ENCODE assay signal across 2 cellular contexts in the genomic region with DNA sequence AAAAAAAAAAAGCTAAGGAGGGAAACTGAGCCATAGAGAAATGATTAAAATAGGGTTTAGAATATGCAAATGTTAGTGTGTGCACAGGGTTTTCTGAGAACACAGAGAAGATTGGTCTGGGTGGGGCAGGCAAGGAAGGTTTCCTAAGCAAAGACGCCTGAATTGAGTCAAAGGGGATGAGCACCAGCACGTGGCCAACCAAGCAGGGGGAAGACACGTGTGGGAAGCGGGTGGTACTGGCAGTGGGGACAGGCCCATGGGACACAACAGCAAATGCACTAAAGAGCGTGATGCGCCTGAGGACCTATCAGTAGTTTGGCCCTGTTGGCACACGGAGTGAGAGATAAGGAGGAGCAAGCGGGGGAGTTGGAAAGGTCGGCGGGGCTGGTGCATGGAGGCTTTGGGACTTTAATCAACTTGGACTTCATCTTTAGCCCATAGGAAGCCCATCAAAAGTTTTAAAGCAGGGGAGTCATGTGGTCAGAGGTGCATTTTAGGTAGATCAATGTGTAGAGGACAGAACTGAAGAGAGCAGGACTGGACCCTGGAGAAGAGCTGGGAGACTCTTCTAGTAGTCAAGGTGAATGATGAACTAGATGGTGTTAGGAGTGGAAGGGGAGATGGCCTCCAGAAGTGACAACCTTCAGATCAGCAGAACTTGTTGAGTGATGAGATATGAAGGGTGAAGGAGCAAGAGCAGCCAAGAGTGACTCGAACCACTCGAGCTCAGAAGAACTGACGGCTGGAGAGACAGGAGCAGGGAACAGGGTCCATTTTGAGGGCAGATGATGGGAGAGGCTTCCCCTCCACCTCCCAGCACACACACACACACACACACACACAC.
TF ChIP-seq lines count a peak whose summit lies in the region.

No MANE protein-coding gene starts in this region.

TF ChIP-seq in IMR-90, 13 proteins besides CTCF, POLR2A, EP300 and RAD21:
- TF ChIP-seq CHD1 (IDR thresholded peaks at IDR 0.05; ENCODE audit: low read depth, low read length): no peak
- TF ChIP-seq CEBPB (IDR thresholded peaks at IDR 0.05; ENCODE audit: low read depth, low read length): no peak
- no peak for TF ChIP-seq MAZ (IDR thresholded peaks at IDR 0.05; ENCODE audit: borderline replicate concordance, low read depth, low read length)

TF ChIP-seq in K562, 482 proteins besides CTCF, POLR2A, EP300 and RAD21 (continues in another document):
- TF ChIP-seq BHLHE40 (IDR thresholded peaks at IDR 0.05; ENCODE audit: low read length): peak; percentile 38; the same call in 1 of the 2 replicates
- TF ChIP-seq, protein P1, sequence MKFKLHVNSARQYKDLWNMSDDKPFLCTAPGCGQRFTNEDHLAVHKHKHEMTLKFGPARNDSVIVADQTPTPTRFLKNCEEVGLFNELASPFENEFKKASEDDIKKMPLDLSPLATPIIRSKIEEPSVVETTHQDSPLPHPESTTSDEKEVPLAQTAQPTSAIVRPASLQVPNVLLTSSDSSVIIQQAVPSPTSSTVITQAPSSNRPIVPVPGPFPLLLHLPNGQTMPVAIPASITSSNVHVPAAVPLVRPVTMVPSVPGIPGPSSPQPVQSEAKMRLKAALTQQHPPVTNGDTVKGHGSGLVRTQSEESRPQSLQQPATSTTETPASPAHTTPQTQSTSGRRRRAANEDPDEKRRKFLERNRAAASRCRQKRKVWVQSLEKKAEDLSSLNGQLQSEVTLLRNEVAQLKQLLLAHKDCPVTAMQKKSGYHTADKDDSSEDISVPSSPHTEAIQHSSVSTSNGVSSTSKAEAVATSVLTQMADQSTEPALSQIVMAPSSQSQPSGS (CRISPR knock-in tag; IDR thresholded peaks at IDR 0.05): no peak
- TF ChIP-seq, protein P2, sequence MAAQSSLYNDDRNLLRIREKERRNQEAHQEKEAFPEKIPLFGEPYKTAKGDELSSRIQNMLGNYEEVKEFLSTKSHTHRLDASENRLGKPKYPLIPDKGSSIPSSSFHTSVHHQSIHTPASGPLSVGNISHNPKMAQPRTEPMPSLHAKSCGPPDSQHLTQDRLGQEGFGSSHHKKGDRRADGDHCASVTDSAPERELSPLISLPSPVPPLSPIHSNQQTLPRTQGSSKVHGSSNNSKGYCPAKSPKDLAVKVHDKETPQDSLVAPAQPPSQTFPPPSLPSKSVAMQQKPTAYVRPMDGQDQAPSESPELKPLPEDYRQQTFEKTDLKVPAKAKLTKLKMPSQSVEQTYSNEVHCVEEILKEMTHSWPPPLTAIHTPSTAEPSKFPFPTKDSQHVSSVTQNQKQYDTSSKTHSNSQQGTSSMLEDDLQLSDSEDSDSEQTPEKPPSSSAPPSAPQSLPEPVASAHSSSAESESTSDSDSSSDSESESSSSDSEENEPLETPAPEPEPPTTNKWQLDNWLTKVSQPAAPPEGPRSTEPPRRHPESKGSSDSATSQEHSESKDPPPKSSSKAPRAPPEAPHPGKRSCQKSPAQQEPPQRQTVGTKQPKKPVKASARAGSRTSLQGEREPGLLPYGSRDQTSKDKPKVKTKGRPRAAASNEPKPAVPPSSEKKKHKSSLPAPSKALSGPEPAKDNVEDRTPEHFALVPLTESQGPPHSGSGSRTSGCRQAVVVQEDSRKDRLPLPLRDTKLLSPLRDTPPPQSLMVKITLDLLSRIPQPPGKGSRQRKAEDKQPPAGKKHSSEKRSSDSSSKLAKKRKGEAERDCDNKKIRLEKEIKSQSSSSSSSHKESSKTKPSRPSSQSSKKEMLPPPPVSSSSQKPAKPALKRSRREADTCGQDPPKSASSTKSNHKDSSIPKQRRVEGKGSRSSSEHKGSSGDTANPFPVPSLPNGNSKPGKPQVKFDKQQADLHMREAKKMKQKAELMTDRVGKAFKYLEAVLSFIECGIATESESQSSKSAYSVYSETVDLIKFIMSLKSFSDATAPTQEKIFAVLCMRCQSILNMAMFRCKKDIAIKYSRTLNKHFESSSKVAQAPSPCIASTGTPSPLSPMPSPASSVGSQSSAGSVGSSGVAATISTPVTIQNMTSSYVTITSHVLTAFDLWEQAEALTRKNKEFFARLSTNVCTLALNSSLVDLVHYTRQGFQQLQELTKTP (IDR thresholded peaks at IDR 0.05; ENCODE audit: low read depth in 1 of 2, partially characterized antibody in 2 of 2): no peak
- TF ChIP-seq, protein P3, sequence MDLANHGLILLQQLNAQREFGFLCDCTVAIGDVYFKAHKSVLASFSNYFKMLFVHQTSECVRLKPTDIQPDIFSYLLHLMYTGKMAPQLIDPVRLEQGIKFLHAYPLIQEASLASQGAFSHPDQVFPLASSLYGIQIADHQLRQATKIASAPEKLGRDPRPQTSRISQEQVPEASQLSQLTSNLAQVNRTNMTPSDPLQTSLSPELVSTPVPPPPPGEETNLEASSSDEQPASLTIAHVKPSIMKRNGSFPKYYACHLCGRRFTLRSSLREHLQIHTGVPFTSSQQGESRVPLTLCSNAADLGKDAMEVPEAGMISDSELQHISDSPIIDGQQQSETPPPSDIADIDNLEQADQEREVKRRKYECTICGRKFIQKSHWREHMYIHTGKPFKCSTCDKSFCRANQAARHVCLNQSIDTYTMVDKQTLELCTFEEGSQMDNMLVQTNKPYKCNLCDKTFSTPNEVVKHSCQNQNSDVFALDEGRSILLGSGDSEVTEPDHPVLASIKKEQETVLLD (IDR thresholded peaks at IDR 0.05): 0 out of 2 replicates have a peak, but pooled peaks have one; percentile 20
- TF ChIP-seq CTBP1 (IDR thresholded peaks at IDR 0.05; ENCODE audit: borderline replicate concordance): peak; percentile 58; the same call in 1 of the 2 replicates
- TF ChIP-seq MYC (IDR thresholded peaks at IDR 0.05; ENCODE audit: low read depth, low read length): peak; percentile 45; the same call in 1 of the 2 replicates
- TF ChIP-seq MYC (CRISPR knock-in tag; IDR thresholded peaks at IDR 0.05; ENCODE audit: borderline replicate concordance, low read depth): no peak
- TF ChIP-seq ARID1B (IDR thresholded peaks at IDR 0.05): peak; percentile 56
- TF ChIP-seq RCOR1 (IDR thresholded peaks at IDR 0.05; ENCODE audit: borderline replicate concordance in 1 of 2, low read depth in 2 of 2, low read length in 2 of 2): 0 out of 4 replicates have a peak, but pooled peaks of 1 of the 2 experiments have one; percentile 24
- TF ChIP-seq, protein P4, sequence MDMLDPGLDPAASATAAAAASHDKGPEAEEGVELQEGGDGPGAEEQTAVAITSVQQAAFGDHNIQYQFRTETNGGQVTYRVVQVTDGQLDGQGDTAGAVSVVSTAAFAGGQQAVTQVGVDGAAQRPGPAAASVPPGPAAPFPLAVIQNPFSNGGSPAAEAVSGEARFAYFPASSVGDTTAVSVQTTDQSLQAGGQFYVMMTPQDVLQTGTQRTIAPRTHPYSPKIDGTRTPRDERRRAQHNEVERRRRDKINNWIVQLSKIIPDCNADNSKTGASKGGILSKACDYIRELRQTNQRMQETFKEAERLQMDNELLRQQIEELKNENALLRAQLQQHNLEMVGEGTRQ (CRISPR knock-in tag; IDR thresholded peaks at IDR 0.05): peak; percentile 37; the same call in 1 of the 2 replicates
- no peak for TF ChIP-seq CHCHD3 (CRISPR knock-in tag; IDR thresholded peaks at IDR 0.05)
- TF ChIP-seq DMBX1 (CRISPR knock-in tag; IDR thresholded peaks at IDR 0.05; ENCODE audit: borderline replicate concordance): 0 out of 2 replicates have a peak, but pooled peaks have one; percentile 30
- TF ChIP-seq ZBTB7A (IDR thresholded peaks at IDR 0.05; ENCODE audit: borderline replicate concordance, control insufficient read depth, low read depth, low read length): no peak
- 0 out of 2 replicates have a peak, but pooled peaks have one; percentile 26 for TF ChIP-seq ELF4 (CRISPR knock-in tag; IDR thresholded peaks at IDR 0.05)
- TF ChIP-seq, protein P5, sequence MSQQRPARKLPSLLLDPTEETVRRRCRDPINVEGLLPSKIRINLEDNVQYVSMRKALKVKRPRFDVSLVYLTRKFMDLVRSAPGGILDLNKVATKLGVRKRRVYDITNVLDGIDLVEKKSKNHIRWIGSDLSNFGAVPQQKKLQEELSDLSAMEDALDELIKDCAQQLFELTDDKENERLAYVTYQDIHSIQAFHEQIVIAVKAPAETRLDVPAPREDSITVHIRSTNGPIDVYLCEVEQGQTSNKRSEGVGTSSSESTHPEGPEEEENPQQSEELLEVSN (IDR thresholded peaks at IDR 0.05; ENCODE audit: borderline replicate concordance in 1 of 2, extremely low read depth in 1 of 2, insufficient read depth in 1 of 2, insufficient read length in 1 of 2, low read depth in 1 of 2, low read length in 1 of 2, poor library complexity in 1 of 2, severe bottlenecking in 1 of 2): peak; percentile 31 to 41
- no peak for TF ChIP-seq ZNF134 (CRISPR knock-in tag; conservative IDR thresholded peaks at IDR 0.05)
- TF ChIP-seq DPF2 (IDR thresholded peaks at IDR 0.05): peak; percentile 33; the same call in 1 of the 2 replicates
- no peak for TF ChIP-seq ZNF133 (CRISPR knock-in tag; IDR thresholded peaks at IDR 0.05)
- peak; percentile 33; the same call in 1 of the 2 replicates for TF ChIP-seq SMARCE1 (IDR thresholded peaks at IDR 0.05)
- TF ChIP-seq CBFA2T3 (IDR thresholded peaks at IDR 0.05): peak; percentile 46
- peak; percentile 62 for TF ChIP-seq MEIS2 (IDR thresholded peaks at IDR 0.05; ENCODE audit: partially characterized antibody)
- TF ChIP-seq, protein P6, sequence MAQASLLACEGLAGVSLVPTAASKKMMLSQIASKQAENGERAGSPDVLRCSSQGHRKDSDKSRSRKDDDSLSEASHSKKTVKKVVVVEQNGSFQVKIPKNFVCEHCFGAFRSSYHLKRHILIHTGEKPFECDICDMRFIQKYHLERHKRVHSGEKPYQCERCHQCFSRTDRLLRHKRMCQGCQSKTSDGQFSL (CRISPR knock-in tag; IDR thresholded peaks at IDR 0.05): no peak
- TF ChIP-seq, protein P6 (tag; IDR thresholded peaks at IDR 0.05): no peak
- TF ChIP-seq, protein P7, sequence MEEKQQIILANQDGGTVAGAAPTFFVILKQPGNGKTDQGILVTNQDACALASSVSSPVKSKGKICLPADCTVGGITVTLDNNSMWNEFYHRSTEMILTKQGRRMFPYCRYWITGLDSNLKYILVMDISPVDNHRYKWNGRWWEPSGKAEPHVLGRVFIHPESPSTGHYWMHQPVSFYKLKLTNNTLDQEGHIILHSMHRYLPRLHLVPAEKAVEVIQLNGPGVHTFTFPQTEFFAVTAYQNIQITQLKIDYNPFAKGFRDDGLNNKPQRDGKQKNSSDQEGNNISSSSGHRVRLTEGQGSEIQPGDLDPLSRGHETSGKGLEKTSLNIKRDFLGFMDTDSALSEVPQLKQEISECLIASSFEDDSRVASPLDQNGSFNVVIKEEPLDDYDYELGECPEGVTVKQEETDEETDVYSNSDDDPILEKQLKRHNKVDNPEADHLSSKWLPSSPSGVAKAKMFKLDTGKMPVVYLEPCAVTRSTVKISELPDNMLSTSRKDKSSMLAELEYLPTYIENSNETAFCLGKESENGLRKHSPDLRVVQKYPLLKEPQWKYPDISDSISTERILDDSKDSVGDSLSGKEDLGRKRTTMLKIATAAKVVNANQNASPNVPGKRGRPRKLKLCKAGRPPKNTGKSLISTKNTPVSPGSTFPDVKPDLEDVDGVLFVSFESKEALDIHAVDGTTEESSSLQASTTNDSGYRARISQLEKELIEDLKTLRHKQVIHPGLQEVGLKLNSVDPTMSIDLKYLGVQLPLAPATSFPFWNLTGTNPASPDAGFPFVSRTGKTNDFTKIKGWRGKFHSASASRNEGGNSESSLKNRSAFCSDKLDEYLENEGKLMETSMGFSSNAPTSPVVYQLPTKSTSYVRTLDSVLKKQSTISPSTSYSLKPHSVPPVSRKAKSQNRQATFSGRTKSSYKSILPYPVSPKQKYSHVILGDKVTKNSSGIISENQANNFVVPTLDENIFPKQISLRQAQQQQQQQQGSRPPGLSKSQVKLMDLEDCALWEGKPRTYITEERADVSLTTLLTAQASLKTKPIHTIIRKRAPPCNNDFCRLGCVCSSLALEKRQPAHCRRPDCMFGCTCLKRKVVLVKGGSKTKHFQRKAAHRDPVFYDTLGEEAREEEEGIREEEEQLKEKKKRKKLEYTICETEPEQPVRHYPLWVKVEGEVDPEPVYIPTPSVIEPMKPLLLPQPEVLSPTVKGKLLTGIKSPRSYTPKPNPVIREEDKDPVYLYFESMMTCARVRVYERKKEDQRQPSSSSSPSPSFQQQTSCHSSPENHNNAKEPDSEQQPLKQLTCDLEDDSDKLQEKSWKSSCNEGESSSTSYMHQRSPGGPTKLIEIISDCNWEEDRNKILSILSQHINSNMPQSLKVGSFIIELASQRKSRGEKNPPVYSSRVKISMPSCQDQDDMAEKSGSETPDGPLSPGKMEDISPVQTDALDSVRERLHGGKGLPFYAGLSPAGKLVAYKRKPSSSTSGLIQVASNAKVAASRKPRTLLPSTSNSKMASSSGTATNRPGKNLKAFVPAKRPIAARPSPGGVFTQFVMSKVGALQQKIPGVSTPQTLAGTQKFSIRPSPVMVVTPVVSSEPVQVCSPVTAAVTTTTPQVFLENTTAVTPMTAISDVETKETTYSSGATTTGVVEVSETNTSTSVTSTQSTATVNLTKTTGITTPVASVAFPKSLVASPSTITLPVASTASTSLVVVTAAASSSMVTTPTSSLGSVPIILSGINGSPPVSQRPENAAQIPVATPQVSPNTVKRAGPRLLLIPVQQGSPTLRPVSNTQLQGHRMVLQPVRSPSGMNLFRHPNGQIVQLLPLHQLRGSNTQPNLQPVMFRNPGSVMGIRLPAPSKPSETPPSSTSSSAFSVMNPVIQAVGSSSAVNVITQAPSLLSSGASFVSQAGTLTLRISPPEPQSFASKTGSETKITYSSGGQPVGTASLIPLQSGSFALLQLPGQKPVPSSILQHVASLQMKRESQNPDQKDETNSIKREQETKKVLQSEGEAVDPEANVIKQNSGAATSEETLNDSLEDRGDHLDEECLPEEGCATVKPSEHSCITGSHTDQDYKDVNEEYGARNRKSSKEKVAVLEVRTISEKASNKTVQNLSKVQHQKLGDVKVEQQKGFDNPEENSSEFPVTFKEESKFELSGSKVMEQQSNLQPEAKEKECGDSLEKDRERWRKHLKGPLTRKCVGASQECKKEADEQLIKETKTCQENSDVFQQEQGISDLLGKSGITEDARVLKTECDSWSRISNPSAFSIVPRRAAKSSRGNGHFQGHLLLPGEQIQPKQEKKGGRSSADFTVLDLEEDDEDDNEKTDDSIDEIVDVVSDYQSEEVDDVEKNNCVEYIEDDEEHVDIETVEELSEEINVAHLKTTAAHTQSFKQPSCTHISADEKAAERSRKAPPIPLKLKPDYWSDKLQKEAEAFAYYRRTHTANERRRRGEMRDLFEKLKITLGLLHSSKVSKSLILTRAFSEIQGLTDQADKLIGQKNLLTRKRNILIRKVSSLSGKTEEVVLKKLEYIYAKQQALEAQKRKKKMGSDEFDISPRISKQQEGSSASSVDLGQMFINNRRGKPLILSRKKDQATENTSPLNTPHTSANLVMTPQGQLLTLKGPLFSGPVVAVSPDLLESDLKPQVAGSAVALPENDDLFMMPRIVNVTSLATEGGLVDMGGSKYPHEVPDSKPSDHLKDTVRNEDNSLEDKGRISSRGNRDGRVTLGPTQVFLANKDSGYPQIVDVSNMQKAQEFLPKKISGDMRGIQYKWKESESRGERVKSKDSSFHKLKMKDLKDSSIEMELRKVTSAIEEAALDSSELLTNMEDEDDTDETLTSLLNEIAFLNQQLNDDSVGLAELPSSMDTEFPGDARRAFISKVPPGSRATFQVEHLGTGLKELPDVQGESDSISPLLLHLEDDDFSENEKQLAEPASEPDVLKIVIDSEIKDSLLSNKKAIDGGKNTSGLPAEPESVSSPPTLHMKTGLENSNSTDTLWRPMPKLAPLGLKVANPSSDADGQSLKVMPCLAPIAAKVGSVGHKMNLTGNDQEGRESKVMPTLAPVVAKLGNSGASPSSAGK (IDR thresholded peaks at IDR 0.05): peak; percentile 52; the same call in 1 of the 2 replicates
- 0 out of 2 replicates have a peak, but pooled peaks have one; percentile 16 for TF ChIP-seq NCOR1 (IDR thresholded peaks at IDR 0.05)
- TF ChIP-seq TCF3 (CRISPR knock-in tag; IDR thresholded peaks at IDR 0.05): peak; percentile 8; the same call in 1 of the 2 replicates
- no peak for TF ChIP-seq KLF1 (tag; IDR thresholded peaks at IDR 0.05)
